Comparison of ENCODE assay signal across 8 cellular contexts in the genomic region with DNA sequence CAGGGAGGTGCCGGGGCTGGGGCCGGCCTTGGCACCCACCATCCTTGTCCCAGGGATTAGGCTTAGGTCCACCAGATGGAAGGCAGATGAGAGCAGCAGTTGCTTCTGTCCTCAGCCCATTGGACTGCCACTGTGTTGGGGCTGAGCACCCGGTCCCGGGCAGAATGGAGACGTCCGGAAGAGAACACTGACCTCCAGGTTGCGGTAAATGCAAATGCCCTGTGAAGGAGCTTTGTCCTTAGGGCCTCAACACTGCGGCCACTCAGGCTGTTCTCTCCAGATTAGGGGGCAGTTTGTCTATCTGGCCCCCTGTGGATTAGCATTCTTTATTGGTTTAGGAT. TPM values are rescaled to one million over a fixed set of nuclear protein-coding genes. Genes with fewer than 3 reads are reported as not detected.
DNase-seq lines count a peak whose midpoint lies in the region; ATAC-seq and TF ChIP-seq lines count a peak whose summit lies in the region.

A gene (minus strand): TSS at position 276 of the 341 bp plus-strand sequence. CDS start 234 bp downstream, at position 42.

- H4K12ac ChIP-seq in trophoblast cell (ENCODE audit: low read depth, low read length) = peak within 1 kb of the TSS; percentile 88

- H3K23ac ChIP-seq in trophoblast cell (ENCODE audit: low read length) = no peak within 1 kb of the TSS

- DNase-seq in fibroblast of the aortic adventitia (ENCODE audit: low read depth) = no peak
- no peak for DNase-seq in trophoblast cell
- no peak for DNase-seq in DMS114 treated with DMSO at 0.1 percent for 48 hours (lab: John Stamatoyannopoulos, UW; ENCODE audit: unreplicated experiment)
- no peak for DNase-seq in effector CD4-positive, alpha-beta T cell
- DNase-seq in inferior parietal cortex (ENCODE audit: extremely low spot score) = no peak
- DNase-seq in dedifferentiated amniotic fluid mesenchymal stem cell (ENCODE audit: extremely low spot score) = no peak

- no CpG with 5 or more reads among the region's 8 CpGs for WGBS in trophoblast cell (ENCODE audit: extremely low coverage, insufficient coverage, insufficient read length)

- no peaks in the 10 kb centered on the region for H4K20me1 ChIP-seq in DOHH2 (ENCODE audit: control insufficient read depth, insufficient read depth, low read depth, low read length)

- peak within 1 kb of the TSS; percentile 1 for H2BK120ac ChIP-seq in trophoblast cell (ENCODE audit: insufficient read depth, low read length, poor library complexity)

- H3K9me3 ChIP-seq in DOHH2 (ENCODE audit: control insufficient read depth, insufficient read depth, low read length) = peaks cover 4% of the 10 kb centered on the region; the same call in 1 of the 2 replicates
- peaks cover 2% of the 10 kb centered on the region for H3K9me3 ChIP-seq in trophoblast cell (ENCODE audit: insufficient read depth, low read depth, low read length)

- H3K9ac ChIP-seq in trophoblast cell (ENCODE audit: low read length) = peak within 1 kb of the TSS; percentile 80

- H3K4me2 ChIP-seq in DOHH2 (ENCODE audit: low read length) (peak within 1 kb of the TSS; percentile 90), trophoblast cell (ENCODE audit: low read length) (peak within 1 kb of the TSS; percentile 71)

- H3K4ac ChIP-seq in trophoblast cell (ENCODE audit: low read depth, low read length) = peak within 1 kb of the TSS; percentile 38

- peak within 1 kb of the TSS; percentile 44 for H3K18ac ChIP-seq in trophoblast cell (ENCODE audit: low read length)

- H4K91ac ChIP-seq in trophoblast cell (ENCODE audit: low read depth, low read length) = peak within 1 kb of the TSS; percentile 73

- peaks cover 8% of the 10 kb centered on the region for H3K79me1 ChIP-seq in trophoblast cell (ENCODE audit: low read length)

- H3F3A ChIP-seq in DOHH2 (ENCODE audit: control insufficient read depth, insufficient read depth) = peaks cover 77% of the 10 kb centered on the region

- H3K79me2 ChIP-seq in DOHH2 (ENCODE audit: control insufficient read depth, low read length) (peaks cover 42% of the 10 kb centered on the region), trophoblast cell (ENCODE audit: control insufficient read depth, insufficient read depth, low read length, poor library complexity) (peaks cover 3% of the 10 kb centered on the region)

- no peaks in the 10 kb centered on the region for H3K27me3 ChIP-seq in DOHH2 (ENCODE audit: control insufficient read depth, low read length)
- no peaks in the 10 kb centered on the region for H3K27me3 ChIP-seq in trophoblast cell (ENCODE audit: insufficient read depth, low read length)

- H2BK12ac ChIP-seq in trophoblast cell (ENCODE audit: low read length) = peak within 1 kb of the TSS; percentile 32

- H3K14ac ChIP-seq in trophoblast cell (ENCODE audit: low read length) = peak within 1 kb of the TSS; percentile 70

- peak; percentile 1; the same call in 2 of the 3 replicates for ATAC-seq in SK-N-SH treated with all-trans-retinoic acid at 6 μM for 48 hours

- H3K4me3 ChIP-seq in DOHH2 (ENCODE audit: low read length) (peak within 1 kb of the TSS; percentile 95), fibroblast of the aortic adventitia (ENCODE audit: low read depth, low read length) (peak within 1 kb of the TSS; percentile 99), trophoblast cell (ENCODE audit: low read depth, low read length) (peak within 1 kb of the TSS; percentile 91)

- peaks cover 93% of the 10 kb centered on the region for H3K36me3 ChIP-seq in DOHH2 (ENCODE audit: control insufficient read depth, low read length)
- peaks cover 26 to 47% of the 10 kb centered on the region in 2 experiments for H3K36me3 ChIP-seq in trophoblast cell (ENCODE audit: control insufficient read depth in 1 of 2, insufficient read depth in 2 of 2, low read length in 2 of 2)

- peak within 1 kb of the TSS; percentile 99 for H3K27ac ChIP-seq in DOHH2 (ENCODE audit: low read depth, low read length)
- H3K27ac ChIP-seq in trophoblast cell (ENCODE audit: low read depth, low read length) = peak within 1 kb of the TSS; percentile 31

- H2AK5ac ChIP-seq in trophoblast cell (ENCODE audit: low read length) = peak within 1 kb of the TSS; percentile 40

- H3K9me2 ChIP-seq in DOHH2 (replicated peaks; ENCODE audit: control insufficient read depth, low read length) = no peaks in the 10 kb centered on the region

- peak within 1 kb of the TSS; percentile 50 for H2AFZ ChIP-seq in trophoblast cell (ENCODE audit: insufficient read depth, low read length, poor library complexity)

- no peak for TF ChIP-seq CTCF in DOHH2 (IDR thresholded peaks at IDR 0.05; ENCODE audit: low read depth, low read length, poor library complexity, severe bottlenecking)
- no peak for TF ChIP-seq CTCF in fibroblast of the aortic adventitia (IDR thresholded peaks at IDR 0.05; ENCODE audit: insufficient read depth, low read length)

- H3K4me1 ChIP-seq in DOHH2 (ENCODE audit: control insufficient read depth, low read length) = peaks cover 89% of the 10 kb centered on the region
- H3K4me1 ChIP-seq in trophoblast cell (ENCODE audit: control insufficient read depth in 1 of 2, insufficient read depth in 2 of 2, low read length in 2 of 2) = peaks cover 6 to 15% of the 10 kb centered on the region in 2 experiments

- peak within 1 kb of the TSS; percentile 69 for H4K8ac ChIP-seq in trophoblast cell (ENCODE audit: low read depth, low read length)

- H2BK5ac ChIP-seq in trophoblast cell (ENCODE audit: low read depth, low read length, poor library complexity) = peak within 1 kb of the TSS; percentile 48

TF ChIP-seq in SK-N-SH treated with all-trans-retinoic acid at 6 μM for 48 hours, 23 proteins besides CTCF, POLR2A, EP300 and RAD21:
- TF ChIP-seq ARNTL (CRISPR knock-in tag; IDR thresholded peaks at IDR 0.05; ENCODE audit: borderline replicate concordance, low read depth) (no peak), ESRRG (CRISPR knock-in tag; IDR thresholded peaks at IDR 0.05) (no peak), BACH2 (CRISPR knock-in tag; IDR thresholded peaks at IDR 0.05; ENCODE audit: borderline replicate concordance) (no peak), PPARA (CRISPR knock-in tag; IDR thresholded peaks at IDR 0.05; ENCODE audit: borderline replicate concordance) (no peak), GLIS3 (CRISPR knock-in tag; IDR thresholded peaks at IDR 0.05) (no peak)

RNA-seq across cellular contexts. Expression of the gene that starts here (rescaled TPM):
- 0.18 TPM in 1 of 2 replicates, not detected in the other for total RNA-seq in fibroblast of the aortic adventitia (ENCODE audit: low replicate concordance)
- polyA plus RNA-seq in trophoblast cell (2013) = 0.05 and 0.06 TPM in 2 replicates
